Comparison of ENCODE assay signal across 8 cellular contexts in genomic region chr1:45687753-45688737, GRCh38. TPM values are rescaled to one million over a fixed set of nuclear protein-coding genes. Genes with fewer than 3 reads are reported as not detected.
DNase-seq lines count a peak whose midpoint lies in the region; ATAC-seq and TF ChIP-seq lines count a peak whose summit lies in the region.

TSS of gene TMEM69 (plus strand) at chr1:45688181. CDS start at chr1:45691069, 2,888 bp downstream.

- H3F3A ChIP-seq in PC-3 (ENCODE audit: low read length, unreplicated experiment) = no peaks in the 10 kb centered on the region

- H3K9me3 ChIP-seq in PC-3 (ENCODE audit: low read length) (no peaks in the 10 kb centered on the region), mucosa of rectum (ENCODE audit: control insufficient read depth in 2 of 2, low read length in 2 of 2) (no peaks in the 10 kb centered on the region)

- H4K20me1 ChIP-seq in PC-3 (ENCODE audit: low read length) = peaks cover 14% of the 10 kb centered on the region

- peak within 1 kb of the TSS; percentile 98 for H3K27ac ChIP-seq in PC-3 (ENCODE audit: low read length)
- peak within 1 kb of the TSS; percentile 100 for H3K27ac ChIP-seq in mucosa of rectum (ENCODE audit: low read depth in 2 of 2, low read length in 2 of 2)

- no peak for TF ChIP-seq CTCF in PC-3 (conservative IDR thresholded peaks at IDR 0.05; ENCODE audit: low read depth, low read length)

- H3K4me2 ChIP-seq in PC-3 (ENCODE audit: low read length) = peak within 1 kb of the TSS; percentile 99

- no TSS peak for BruUV-seq in PC-3 (replicated peaks; lab: Mats Ljungman, UMichigan)

- peak within 1 kb of the TSS; percentile 99 for H3K4me3 ChIP-seq in PC-3 (ENCODE audit: low read length)
- peak within 1 kb of the TSS; percentile 97 to 98 for H3K4me3 ChIP-seq in mucosa of rectum (ENCODE audit: low read length in 2 of 2)

- in situ Hi-C loops in KBM-7 (cut with MboI; ENCODE audit: low pct_unique_long_range_greater_than_20kb, low sequenced_read_pairs) = no loop called here

- POLR2A ChIA-PET in PC-3 (lab: Charles Lee; ENCODE audit: unreplicated experiment) = interaction anchor here (0.6 kb wide), 1 partner anchor 467 kb away, joined by 3 read pairs; no protein-coding TSS in a partner anchor

- H3K36me3 ChIP-seq in PC-3 (ENCODE audit: low read depth, low read length) (peaks cover 18% of the 10 kb centered on the region), mucosa of rectum (ENCODE audit: control insufficient read depth in 2 of 2, insufficient read depth in 2 of 2, low read length in 2 of 2) (peaks cover 4 to 22% of the 10 kb centered on the region in 2 donors)

- H3K9ac ChIP-seq in PC-3 (ENCODE audit: low read length) = peak within 1 kb of the TSS; percentile 99
- peak within 1 kb of the TSS; percentile 99 to 100 for H3K9ac ChIP-seq in mucosa of rectum (ENCODE audit: low read depth in 1 of 2, low read length in 2 of 2)

- peak within 1 kb of the TSS; percentile 88 for H2AFZ ChIP-seq in PC-3 (ENCODE audit: low read length)

- H3K4me1 ChIP-seq in PC-3 (ENCODE audit: insufficient read depth, low read length) (peaks cover 18% of the 10 kb centered on the region), mucosa of rectum (ENCODE audit: control insufficient read depth in 2 of 2, insufficient read depth in 2 of 2, low read length in 2 of 2) (peaks cover 18 to 20% of the 10 kb centered on the region in 2 donors)

- H3K27me3 ChIP-seq in PC-3 (ENCODE audit: low read length) = no peaks in the 10 kb centered on the region
- H3K27me3 ChIP-seq in mucosa of rectum (ENCODE audit: control insufficient read depth in 2 of 2, insufficient read depth in 2 of 2, low read length in 2 of 2) = no peaks in the 10 kb centered on the region

- CTCF ChIA-PET in PC-3 (lab: Charles Lee) = interaction anchor here (0.6 kb wide), 1 partner anchor 93 kb away, joined by 4 read pairs; no protein-coding TSS in a partner anchor

- peak; percentile 27 for TF ChIP-seq POLR2A in erythroblast (IDR thresholded peaks at IDR 0.05; ENCODE audit: low read length)

- DNase-seq in EL (peak; percentile 89), KBM-7 (peak; percentile 91), PC-3 (peak; percentile 84), activated T-cell treated with anti-CD3 and anti-CD28 coated beads for 4 hours (peak; percentile 67), erythroblast (lab: John Stamatoyannopoulos, UW) (peak; percentile 94 to 95)
- peak; percentile 50 to 53 for DNase-seq in stimulated activated CD8-positive, alpha-beta memory T cell treated with anti-CD3 and anti-CD28 coated beads, Interleukin-4, amount 100 ng/mL, for 4 hours (ENCODE audit: low read depth in 2 of 2, low spot score in 1 of 2)

- peak; percentile 11 for ATAC-seq in PC-3
- ATAC-seq in GM21447 (IDR thresholded peaks at IDR 0.05; ENCODE audit: unreplicated experiment) = no peak

- intact Hi-C loops in PC-3 (cut with micrococcal nuclease) = loop anchor here (1.0 to 5.0 kb wide), 5 partner anchors 46 to 194 kb away; partner anchors contain the start of genes IPP and NASP

- H3K79me2 ChIP-seq in PC-3 (ENCODE audit: low read length) = peaks cover 69% of the 10 kb centered on the region

- H3K9me2 ChIP-seq in PC-3 (replicated peaks; ENCODE audit: low read length) = no peaks in the 10 kb centered on the region

RNA-seq across cellular contexts. Expression of gene TMEM69, which starts in this region (rescaled TPM):
- total RNA-seq in PC-3 (2014; rRNA removed) = 26.6 and 28.5 TPM in 2 replicates
